In the genomic region with DNA sequence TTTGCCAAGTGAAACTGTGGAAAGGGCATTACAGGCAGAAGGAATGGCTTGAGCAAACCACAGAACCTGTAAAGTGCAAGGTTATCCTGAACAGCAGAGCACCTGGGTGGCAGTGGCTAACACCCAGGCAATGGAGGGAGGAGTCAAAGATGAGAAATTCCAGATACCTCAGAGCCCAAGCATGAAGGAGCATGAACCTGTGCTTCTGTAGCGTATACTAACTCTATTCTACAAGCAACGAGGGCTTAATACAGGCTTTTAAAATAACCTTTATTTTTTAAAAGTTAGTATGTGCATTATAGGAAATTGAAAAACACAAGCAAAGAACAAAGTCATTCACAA, we compare ENCODE assay signal across 18 cellular contexts.
DNase-seq lines count a peak whose midpoint lies in the region; ATAC-seq and TF ChIP-seq lines count a peak whose summit lies in the region.
"Had no signal": no experiment of that assay in that cellular context is flagged by ENCODE, and none has a peak within 500 bp of the region (broad histone marks: within the 10 kb centered on the region; RNA-seq: fewer than 3 reads in every experiment).

No MANE protein-coding gene starts in this region.

- no peaks in the 10 kb centered on the region for H3K27me3 Mint-ChIP-seq in activated naive CD8-positive, alpha-beta T cell
- H3K27me3 Mint-ChIP-seq in activated naive CD8-positive, alpha-beta T cell treated with anti-CD3 and anti-CD28 coated beads, Interleukin-2, amount 50 U/mL, for 24 hours: no peaks in the 10 kb centered on the region

- H3K4me2 ChIP-seq in PC-3 (ENCODE audit: low read length): no peak overlapping the region
- H3K4me2 ChIP-seq: KMS-11 had no signal

- H3K9ac ChIP-seq in PC-3 (ENCODE audit: low read length): no peak overlapping the region
- H3K9ac ChIP-seq: GM23248, KMS-11 had no signal

- no peak overlapping the region for H3K27ac ChIP-seq in PC-3 (ENCODE audit: low read length)
- peak overlapping the region; percentile 29 for H3K27ac ChIP-seq in neutrophil
- H3K27ac ChIP-seq: GM23248, KMS-11, Peyer's patch had no signal

- H3K4me3 Mint-ChIP-seq in activated naive CD8-positive, alpha-beta T cell: no peak overlapping the region
- no peak overlapping the region for H3K4me3 Mint-ChIP-seq in activated naive CD8-positive, alpha-beta T cell treated with anti-CD3 and anti-CD28 coated beads, Interleukin-2, amount 50 U/mL, for 24 hours
- H3K4me3 Mint-ChIP-seq: CD14-positive monocyte had no signal

- H3K4me3 ChIP-seq in PC-3 (ENCODE audit: low read length): no peak overlapping the region
- H3K4me3 ChIP-seq in choroid plexus epithelial cell (ENCODE audit: low read depth, low read length): no peak overlapping the region
- H3K4me3 ChIP-seq in neutrophil (ENCODE audit: low read depth in 1 of 2, low read length in 1 of 2): no peak overlapping the region
- H3K4me3 ChIP-seq: MG63, Peyer's patch had no signal

- no peaks in the 10 kb centered on the region for H3K9me2 ChIP-seq in PC-3 (replicated peaks; ENCODE audit: low read length)

- no peak for ATAC-seq in activated naive CD8-positive, alpha-beta T cell treated with anti-CD3 and anti-CD28 coated beads, Interleukin-2, amount 50 U/mL, for 24 hours
- ATAC-seq in PC-3: peak; percentile 18; the same call in 1 of the 2 replicates
- ATAC-seq in HG03378 (IDR thresholded peaks at IDR 0.05; ENCODE audit: unreplicated experiment): no peak

- H3K27me3 ChIP-seq in PC-3 (ENCODE audit: low read length): no peaks in the 10 kb centered on the region
- H3K27me3 ChIP-seq in neutrophil: no peaks in the 10 kb centered on the region
- H3K27me3 ChIP-seq: MG63, Peyer's patch had no signal

- DNase-seq in activated naive CD8-positive, alpha-beta T cell treated with anti-CD3 and anti-CD28 coated beads, Interleukin-2, amount 50 U/mL, for 24 hours: no peak
- DNase-seq in PC-3: no peak
- peak; percentile 18 for DNase-seq in choroid plexus epithelial cell (ENCODE audit: low read depth)
- no peak for DNase-seq in UCSD-AML1 (lab: John Stamatoyannopoulos, UW; ENCODE audit: unreplicated experiment)
- no peak for DNase-seq in mesenteric fat pad (ENCODE audit: low spot score)
- DNase-seq: Caco-2, GM23248, MG63, NCI-H1105, NCI-H1930, NCI-H2171, NCI-H774, Peyer's patch had no signal

- intact Hi-C loops in PC-3 (cut with micrococcal nuclease): no loop called here

- no peaks in the 10 kb centered on the region for H3K9me3 Mint-ChIP-seq in activated naive CD8-positive, alpha-beta T cell (ENCODE audit: low read depth)
- H3K9me3 Mint-ChIP-seq in activated naive CD8-positive, alpha-beta T cell treated with anti-CD3 and anti-CD28 coated beads, Interleukin-2, amount 50 U/mL, for 24 hours: no peaks in the 10 kb centered on the region
- H3K9me3 Mint-ChIP-seq: CD14-positive monocyte had no signal

- peak overlapping the region; percentile 2 for H3K27ac Mint-ChIP-seq in activated naive CD8-positive, alpha-beta T cell
- H3K27ac Mint-ChIP-seq in activated naive CD8-positive, alpha-beta T cell treated with anti-CD3 and anti-CD28 coated beads, Interleukin-2, amount 50 U/mL, for 24 hours: no peak overlapping the region

- H3K79me2 ChIP-seq in PC-3 (ENCODE audit: low read length): peaks cover 65% of the 10 kb centered on the region

- peaks cover 57% of the 10 kb centered on the region for H4K20me1 ChIP-seq in PC-3 (ENCODE audit: low read length)

- BruUV-seq in PC-3 (replicated peaks; lab: Mats Ljungman, UMichigan): no TSS peak

- peaks cover 9% of the 10 kb centered on the region; the same call in 1 of the 2 replicates for H3K4me1 ChIP-seq in PC-3 (ENCODE audit: insufficient read depth, low read length)
- H3K4me1 ChIP-seq in neutrophil (ENCODE audit: control insufficient read depth in 1 of 2, insufficient read depth in 1 of 2, low read depth in 1 of 2, low read length in 1 of 2): peaks cover 20 to 24% of the 10 kb centered on the region in 2 experiments

- H3K36me3 ChIP-seq in PC-3 (ENCODE audit: low read depth, low read length) (peaks cover 13% of the 10 kb centered on the region), neutrophil (peaks cover 21% of the 10 kb centered on the region)

- POLR2A ChIA-PET in PC-3 (lab: Charles Lee; ENCODE audit: unreplicated experiment): interaction anchor here (0.5 to 0.7 kb wide), 2 partner anchors 33 to 43 kb away, joined by 5 to 9 read pairs; no protein-coding TSS in a partner anchor

- no peaks in the 10 kb centered on the region for H3K9me3 ChIP-seq in PC-3 (ENCODE audit: low read length)
- H3K9me3 ChIP-seq in neutrophil: no peaks in the 10 kb centered on the region
- H3K9me3 ChIP-seq: Caco-2, MG63, Peyer's patch had no signal

- CTCF ChIA-PET in PC-3 (lab: Charles Lee): no interaction called here

- TF ChIP-seq CTCF in PC-3 (conservative IDR thresholded peaks at IDR 0.05; ENCODE audit: low read depth, low read length): no peak
- no peak for TF ChIP-seq CTCF in choroid plexus epithelial cell (conservative IDR thresholded peaks at IDR 0.05; ENCODE audit: low read depth, low read length)
- no peak for TF ChIP-seq CTCF in neutrophil (IDR thresholded peaks at IDR 0.05)

- peaks cover 23% of the 10 kb centered on the region for H3K36me3 Mint-ChIP-seq in activated naive CD8-positive, alpha-beta T cell
- H3K36me3 Mint-ChIP-seq in activated naive CD8-positive, alpha-beta T cell treated with anti-CD3 and anti-CD28 coated beads, Interleukin-2, amount 50 U/mL, for 24 hours (ENCODE audit: low read depth): peaks cover 39% of the 10 kb centered on the region

- no peak overlapping the region for H2AFZ ChIP-seq in PC-3 (ENCODE audit: low read length)
- H2AFZ ChIP-seq: GM23248 had no signal

- peaks cover 32% of the 10 kb centered on the region for H3K4me1 Mint-ChIP-seq in activated naive CD8-positive, alpha-beta T cell (ENCODE audit: low read depth)
- peaks cover 29% of the 10 kb centered on the region for H3K4me1 Mint-ChIP-seq in activated naive CD8-positive, alpha-beta T cell treated with anti-CD3 and anti-CD28 coated beads, Interleukin-2, amount 50 U/mL, for 24 hours

- H3F3A ChIP-seq in PC-3 (ENCODE audit: low read length, unreplicated experiment): peaks cover 6% of the 10 kb centered on the region
